In the genomic region with DNA sequence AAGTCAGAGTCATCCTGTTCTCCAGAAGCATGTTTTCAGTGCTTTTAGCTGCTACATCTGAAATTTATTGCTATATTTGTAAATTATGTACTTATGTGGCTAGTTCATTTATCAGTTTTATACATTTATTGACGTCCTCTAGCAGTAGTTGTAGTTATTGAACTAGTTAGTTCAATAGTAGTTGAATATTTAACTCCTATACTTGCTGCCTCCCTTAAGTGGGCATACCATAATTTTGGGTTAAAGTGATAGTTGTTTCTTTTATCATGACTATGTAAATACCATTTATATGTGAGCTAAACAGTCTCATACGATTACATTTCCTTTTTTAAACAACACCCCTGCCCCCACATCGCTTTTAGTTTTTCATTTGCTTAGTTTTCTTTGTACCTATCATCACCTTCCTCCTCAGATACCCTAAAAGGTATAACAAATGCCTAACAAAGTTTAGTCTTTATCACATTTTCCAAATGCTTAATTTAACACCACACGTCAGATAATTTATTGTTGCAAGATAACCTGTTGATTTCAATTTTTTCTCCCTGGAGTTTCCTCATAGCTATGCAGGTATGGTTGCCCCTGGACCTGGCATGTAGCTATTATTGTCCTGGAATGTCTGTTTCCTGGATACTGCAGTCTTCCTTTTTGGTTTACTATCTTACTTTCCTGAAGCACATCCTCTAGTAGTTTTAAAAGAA, we compare ENCODE assay signal across 1 cellular context.
TF ChIP-seq lines count a peak whose summit lies in the region.

No MANE protein-coding gene starts in this region.

TF ChIP-seq in SK-N-SH treated with all-trans-retinoic acid at 6 μM for 48 hours, 23 proteins besides CTCF, POLR2A, EP300 and RAD21:
- TF ChIP-seq, protein P1, sequence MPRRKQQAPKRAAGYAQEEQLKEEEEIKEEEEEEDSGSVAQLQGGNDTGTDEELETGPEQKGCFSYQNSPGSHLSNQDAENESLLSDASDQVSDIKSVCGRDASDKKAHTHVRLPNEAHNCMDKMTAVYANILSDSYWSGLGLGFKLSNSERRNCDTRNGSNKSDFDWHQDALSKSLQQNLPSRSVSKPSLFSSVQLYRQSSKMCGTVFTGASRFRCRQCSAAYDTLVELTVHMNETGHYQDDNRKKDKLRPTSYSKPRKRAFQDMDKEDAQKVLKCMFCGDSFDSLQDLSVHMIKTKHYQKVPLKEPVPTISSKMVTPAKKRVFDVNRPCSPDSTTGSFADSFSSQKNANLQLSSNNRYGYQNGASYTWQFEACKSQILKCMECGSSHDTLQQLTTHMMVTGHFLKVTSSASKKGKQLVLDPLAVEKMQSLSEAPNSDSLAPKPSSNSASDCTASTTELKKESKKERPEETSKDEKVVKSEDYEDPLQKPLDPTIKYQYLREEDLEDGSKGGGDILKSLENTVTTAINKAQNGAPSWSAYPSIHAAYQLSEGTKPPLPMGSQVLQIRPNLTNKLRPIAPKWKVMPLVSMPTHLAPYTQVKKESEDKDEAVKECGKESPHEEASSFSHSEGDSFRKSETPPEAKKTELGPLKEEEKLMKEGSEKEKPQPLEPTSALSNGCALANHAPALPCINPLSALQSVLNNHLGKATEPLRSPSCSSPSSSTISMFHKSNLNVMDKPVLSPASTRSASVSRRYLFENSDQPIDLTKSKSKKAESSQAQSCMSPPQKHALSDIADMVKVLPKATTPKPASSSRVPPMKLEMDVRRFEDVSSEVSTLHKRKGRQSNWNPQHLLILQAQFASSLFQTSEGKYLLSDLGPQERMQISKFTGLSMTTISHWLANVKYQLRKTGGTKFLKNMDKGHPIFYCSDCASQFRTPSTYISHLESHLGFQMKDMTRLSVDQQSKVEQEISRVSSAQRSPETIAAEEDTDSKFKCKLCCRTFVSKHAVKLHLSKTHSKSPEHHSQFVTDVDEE (CRISPR knock-in tag; IDR thresholded peaks at IDR 0.05), result no peak
- TF ChIP-seq ZNF8 (CRISPR knock-in tag; IDR thresholded peaks at IDR 0.05), result peak; percentile 97
TF ChIP-seq in SK-N-SH treated with all-trans-retinoic acid at 6 μM for 48 hours: peak in this region for 1.
